19 cellular contexts compared by ENCODE assay signal in the genomic region with DNA sequence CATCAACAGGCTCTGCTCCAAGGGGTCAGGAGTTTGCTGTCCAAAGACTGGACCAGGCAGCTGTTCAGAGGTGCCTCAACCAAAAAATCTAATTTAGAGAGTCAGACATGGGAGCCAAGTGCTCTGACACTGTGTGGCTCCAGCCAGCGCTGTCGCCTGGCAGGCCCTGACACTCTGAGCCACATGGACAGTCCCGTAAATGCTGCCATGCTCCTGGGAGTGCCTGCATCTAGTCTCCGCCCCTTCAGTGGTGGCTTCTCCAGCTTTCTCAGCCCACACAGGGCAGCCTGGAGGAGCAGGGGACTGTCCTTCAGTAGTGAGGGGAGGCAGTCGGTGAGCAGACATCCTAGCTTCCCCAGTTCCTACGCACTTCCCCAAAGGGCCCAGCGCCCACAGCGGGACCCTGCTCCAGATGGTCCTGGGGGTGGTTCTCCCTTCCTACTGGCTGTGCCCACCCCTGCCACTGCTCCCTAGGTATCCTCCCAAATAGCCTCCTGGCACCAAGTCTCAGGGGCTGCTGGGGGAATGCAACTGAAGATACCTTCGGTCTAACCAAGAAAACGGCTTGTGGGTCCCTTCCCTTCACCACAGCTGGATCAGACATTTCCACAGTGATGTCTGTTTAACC.
"Had no signal": no experiment of that assay in that cellular context is flagged by ENCODE, and none has a peak within 500 bp of the region (broad histone marks: within the 10 kb centered on the region; RNA-seq: fewer than 3 reads in every experiment).

No MANE protein-coding gene starts in this region.

- H3K4me3 ChIP-seq: left lung, lower lobe of right lung, neural progenitor cell, ovary, right atrium auricular region, right lobe of liver, smooth muscle cell, suprapubic skin, tibial nerve, vagina had no signal

- H3K9me3 ChIP-seq: left lung, lower lobe of right lung, ovary, right atrium auricular region, right lobe of liver, suprapubic skin, vagina had no signal

- H3K27me3 ChIP-seq: left lung, neural progenitor cell, ovary, right atrium auricular region, right lobe of liver, suprapubic skin, tibial nerve, vagina had no signal

- H3K36me3 ChIP-seq: left lung, lower lobe of right lung, neural progenitor cell, ovary, right atrium auricular region, right lobe of liver, suprapubic skin, vagina had no signal

- DNase-seq: head of caudate nucleus; hippocampal formation; kidney glomerular epithelial cell; left cardiac atrium; left lung; lower lobe of right lung; mammary epithelial cell; mesendoderm; naive B cell; ovary; right lobe of liver; stimulated activated CD4-positive, alpha-beta T cell treated with anti-CD3 and anti-CD28 coated beads, Interleukin-4, amount 100 ng/mL, for 24 hours; stimulated activated naive CD4-positive, alpha-beta T cell had no signal

- H3K27ac ChIP-seq: left lung, lower lobe of right lung, neural progenitor cell, ovary, right atrium auricular region, right lobe of liver, suprapubic skin, tibial nerve, vagina had no signal

- H3K4me1 ChIP-seq: left lung, lower lobe of right lung, neural progenitor cell, right atrium auricular region, right lobe of liver, suprapubic skin, tibial nerve, vagina had no signal
